ENCODE assay signal across 1 cellular context in genomic region chr5:43024217-43024616, GRCh38.
TF ChIP-seq lines count a peak whose summit lies in the region.

No MANE protein-coding gene starts in this region.

TF ChIP-seq in H1, 55 proteins besides CTCF, POLR2A, EP300 and RAD21:
- TF ChIP-seq RNF2 (IDR thresholded peaks at IDR 0.05; ENCODE audit: borderline replicate concordance, low read depth, low read length, missing control alignments, poor library complexity, severe bottlenecking) (peak; percentile 56), POU5F1 (IDR thresholded peaks at IDR 0.05; ENCODE audit: low read depth, low read length) (no peak), EZH2 (IDR thresholded peaks at IDR 0.05; ENCODE audit: low read depth, low read length, severe bottlenecking) (peak; percentile 13)
